Comparison of ENCODE assay signal across 2 cellular contexts in genomic region chr16:51524555-51525373, GRCh38.
TF ChIP-seq lines count a peak whose summit lies in the region.

No MANE protein-coding gene starts in this region.

TF ChIP-seq in GM23338, 12 proteins besides CTCF, POLR2A, EP300 and RAD21 (continued from another document):
- TF ChIP-seq ZNF462 (CRISPR knock-in tag; IDR thresholded peaks at IDR 0.05) = no peak
- no peak for TF ChIP-seq CREB1 (CRISPR knock-in tag; IDR thresholded peaks at IDR 0.05; ENCODE audit: low read depth)
- no peak for TF ChIP-seq REST (IDR thresholded peaks at IDR 0.05; ENCODE audit: unreplicated experiment)
- TF ChIP-seq ETS1 (IDR thresholded peaks at IDR 0.05) = no peak
- TF ChIP-seq EZH2 (IDR thresholded peaks at IDR 0.05; ENCODE audit: low read depth, unreplicated experiment) = no peak
- TF ChIP-seq NANOG (IDR thresholded peaks at IDR 0.05; ENCODE audit: borderline replicate concordance) = no peak

TF ChIP-seq in SK-N-SH treated with all-trans-retinoic acid at 6 μM for 48 hours, 23 proteins besides CTCF, POLR2A, EP300 and RAD21 (continued from another document):
- TF ChIP-seq PPARA (CRISPR knock-in tag; IDR thresholded peaks at IDR 0.05; ENCODE audit: borderline replicate concordance) = no peak
- TF ChIP-seq ESRRG (CRISPR knock-in tag; IDR thresholded peaks at IDR 0.05) = no peak
